Comparison of ENCODE assay signal across 1 cellular context in genomic region chr5:132905938-132906337, GRCh38.
TF ChIP-seq lines count a peak whose summit lies in the region.

No MANE protein-coding gene starts in this region.

TF ChIP-seq in HepG2, 621 proteins besides CTCF, POLR2A, EP300 and RAD21 (continued from another document and continues in another):
- TF ChIP-seq PAXIP1 (CRISPR knock-in tag; conservative IDR thresholded peaks at IDR 0.05) (peak; percentile 26; the same call in 1 of the 2 replicates), CREB1 (IDR thresholded peaks at IDR 0.05) (no peak), CREB1 (CRISPR knock-in tag; IDR thresholded peaks at IDR 0.05) (no peak), TOPORS (CRISPR knock-in tag; IDR thresholded peaks at IDR 0.05) (no peak), PTBP1 (IDR thresholded peaks at IDR 0.05; ENCODE audit: low read depth, low read length, poor library complexity, severe bottlenecking) (no peak), ZNF292 (CRISPR knock-in tag; IDR thresholded peaks at IDR 0.05; ENCODE audit: borderline replicate concordance, low read depth) (no peak), TBX2 (CRISPR knock-in tag; IDR thresholded peaks at IDR 0.05; ENCODE audit: borderline replicate concordance) (no peak), ZNF546 (CRISPR knock-in tag; conservative IDR thresholded peaks at IDR 0.05) (no peak), ARID5B (CRISPR knock-in tag; IDR thresholded peaks at IDR 0.05) (peak; percentile 72), GATA4 (IDR thresholded peaks at IDR 0.05; ENCODE audit: borderline replicate concordance, low read depth) (no peak), ZNF639 (CRISPR knock-in tag; conservative IDR thresholded peaks at IDR 0.05) (no peak), ZNF101 (CRISPR knock-in tag; IDR thresholded peaks at IDR 0.05; ENCODE audit: borderline replicate concordance, low read depth) (no peak), CC2D1A (CRISPR knock-in tag; IDR thresholded peaks at IDR 0.05) (no peak), FOXJ3 (CRISPR knock-in tag; IDR thresholded peaks at IDR 0.05; ENCODE audit: borderline replicate concordance) (no peak), ZNF678 (CRISPR knock-in tag; IDR thresholded peaks at IDR 0.05) (no peak), ZNF441 (CRISPR knock-in tag; IDR thresholded peaks at IDR 0.05; ENCODE audit: borderline replicate concordance) (no peak), LBX2 (CRISPR knock-in tag; IDR thresholded peaks at IDR 0.05; ENCODE audit: borderline replicate concordance) (no peak), HOXA7 (CRISPR knock-in tag; IDR thresholded peaks at IDR 0.05) (no peak), FOXA1 (IDR thresholded peaks at IDR 0.05) (peak; percentile 91), FOXA1 (CRISPR knock-in tag; IDR thresholded peaks at IDR 0.05) (peak; percentile 82), RAD51 (IDR thresholded peaks at IDR 0.05; ENCODE audit: borderline replicate concordance) (no peak), SIN3A (IDR thresholded peaks at IDR 0.05; ENCODE audit: borderline replicate concordance, low read depth, low read length) (no peak), ZNF816 (CRISPR knock-in tag; IDR thresholded peaks at IDR 0.05; ENCODE audit: borderline replicate concordance) (no peak), PHF5A (CRISPR knock-in tag; IDR thresholded peaks at IDR 0.05; ENCODE audit: low read depth, unreplicated experiment) (no peak), SNAPC5 (CRISPR knock-in tag; IDR thresholded peaks at IDR 0.05; ENCODE audit: borderline replicate concordance) (no peak), ZBTB3 (CRISPR knock-in tag; IDR thresholded peaks at IDR 0.05; ENCODE audit: borderline replicate concordance, low read depth) (no peak), MYC (CRISPR knock-in tag; IDR thresholded peaks at IDR 0.05; ENCODE audit: borderline replicate concordance) (no peak), KMT2B (CRISPR knock-in tag; IDR thresholded peaks at IDR 0.05) (no peak), SALL1 (CRISPR knock-in tag; IDR thresholded peaks at IDR 0.05) (peak; percentile 20; the same call in 1 of the 2 replicates), TCF12 (IDR thresholded peaks at IDR 0.05) (no peak), TCF12 (CRISPR knock-in tag; IDR thresholded peaks at IDR 0.05) (no peak), ZNF24 (IDR thresholded peaks at IDR 0.05) (no peak), ATF7 (IDR thresholded peaks at IDR 0.05) (no peak), ATF7 (CRISPR knock-in tag; IDR thresholded peaks at IDR 0.05) (no peak), ZNF616 (CRISPR knock-in tag; IDR thresholded peaks at IDR 0.05; ENCODE audit: low read depth) (no peak), ATF3 (CRISPR knock-in tag; IDR thresholded peaks at IDR 0.05) (no peak), HOXA5 (CRISPR knock-in tag; IDR thresholded peaks at IDR 0.05) (no peak), TBX3 (IDR thresholded peaks at IDR 0.05; ENCODE audit: borderline replicate concordance) (peak; percentile 57; the same call in 1 of the 2 replicates), ZNF510 (CRISPR knock-in tag; IDR thresholded peaks at IDR 0.05; ENCODE audit: low read depth) (no peak), PHF21A (CRISPR knock-in tag; IDR thresholded peaks at IDR 0.05) (no peak), CREM (IDR thresholded peaks at IDR 0.05) (peak; percentile 29; the same call in 1 of the 2 replicates), CREM (CRISPR knock-in tag; IDR thresholded peaks at IDR 0.05) (no peak), ZBTB40 (IDR thresholded peaks at IDR 0.05) (no peak), ZBTB40 (CRISPR knock-in tag; IDR thresholded peaks at IDR 0.05) (no peak), ZNF878 (CRISPR knock-in tag; IDR thresholded peaks at IDR 0.05) (no peak), MBD4 (IDR thresholded peaks at IDR 0.05; ENCODE audit: borderline replicate concordance, low read length) (no peak), ZNF740 (CRISPR knock-in tag; IDR thresholded peaks at IDR 0.05) (no peak), HNRNPH1 (optimal IDR thresholded peaks at IDR 0.05; ENCODE audit: low read depth, low read length) (no peak), XBP1 (CRISPR knock-in tag; IDR thresholded peaks at IDR 0.05) (no peak)
